In the genomic region with DNA sequence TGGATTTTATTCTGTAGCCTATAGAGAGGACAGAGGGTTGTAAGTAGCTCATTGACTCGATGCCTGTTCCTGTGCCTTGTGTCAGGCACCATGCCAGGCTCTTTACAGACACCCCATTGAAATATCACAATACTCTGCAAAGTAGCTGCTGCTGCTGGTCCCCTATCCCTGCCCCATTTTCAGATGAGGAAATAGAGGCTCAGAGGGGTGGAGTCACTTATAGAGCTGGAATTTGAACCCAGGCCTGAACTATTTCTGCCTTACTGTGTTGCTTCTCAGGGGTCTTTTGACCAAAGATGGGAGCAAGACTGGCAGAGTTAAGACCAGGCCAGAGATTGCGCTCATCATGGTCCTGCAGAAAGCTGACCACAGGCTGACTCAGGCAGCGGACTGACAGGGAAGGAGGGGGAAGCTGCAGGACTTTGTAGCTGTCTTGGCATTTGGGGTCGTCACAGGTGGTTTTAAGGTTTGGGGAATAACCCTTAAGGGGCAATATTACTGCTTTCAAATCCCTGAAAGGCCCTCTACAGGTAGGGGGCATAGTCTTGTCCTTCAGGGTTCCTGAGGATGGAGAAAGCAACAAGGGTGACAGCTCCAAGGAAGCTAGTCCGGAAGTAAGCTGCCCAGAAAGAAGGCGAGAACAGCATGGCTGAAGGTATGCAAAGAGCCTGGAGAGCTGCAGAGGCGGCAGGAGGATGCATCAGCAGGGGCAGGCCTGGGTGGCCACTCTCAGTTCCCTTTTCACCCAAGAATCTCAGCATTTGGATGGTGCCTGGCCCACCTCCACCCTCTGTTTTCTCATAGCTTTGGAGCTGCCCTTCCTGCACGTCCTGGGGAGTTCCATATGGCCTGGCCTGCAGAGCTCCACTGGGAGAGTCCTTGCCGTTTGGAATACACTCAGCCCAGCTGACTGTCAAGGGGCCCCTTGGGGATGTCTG, we compare ENCODE assay signal across 8 cellular contexts. TPM values are rescaled to one million over a fixed set of nuclear protein-coding genes. Genes with fewer than 3 reads are reported as not detected.
DNase-seq lines count a peak whose midpoint lies in the region; ATAC-seq and TF ChIP-seq lines count a peak whose summit lies in the region.

No MANE protein-coding gene starts in this region.

- ATAC-seq in GM18498 (IDR thresholded peaks at IDR 0.05; ENCODE audit: unreplicated experiment) = peak; percentile 83

- no peak overlapping the region for H3K27ac Mint-ChIP-seq in CD4-positive, alpha-beta memory T cell

- H3K4me1 ChIP-seq in HEK293 (ENCODE audit: control insufficient read depth, insufficient read depth, low read length) = peaks cover 26% of the 10 kb centered on the region
- H3K4me1 ChIP-seq in fibroblast of lung (ENCODE audit: control insufficient read depth, extremely low read depth, insufficient read depth, low read length) = peaks cover 54% of the 10 kb centered on the region
- H3K4me1 ChIP-seq in skeletal muscle tissue (ENCODE audit: control insufficient read depth in 3 of 3, insufficient read depth in 3 of 3, low read length in 3 of 3) = peaks cover 60 to 65% (median 61%) of the 10 kb centered on the region in 3 donors
- H3K4me1 ChIP-seq in CD4-positive, alpha-beta memory T cell (ENCODE audit: insufficient read depth, low read length) = peaks cover 7% of the 10 kb centered on the region

- intact Hi-C loops in CD4-positive, alpha-beta memory T cell (cut with micrococcal nuclease) = no loop called here

- POLR2A ChIA-PET in HEK293 (lab: Yijun Ruan, JAX) = interaction anchor here (0.9 to 1.3 kb wide), 2 partner anchors 40 to 211 kb away, joined by 3 to 4 read pairs; a partner anchor contains a TSS
- POLR2A ChIA-PET in CD4-positive, alpha-beta memory T cell (lab: Charles Lee; ENCODE audit: partially characterized antibody) = no interaction called here

- no peak overlapping the region for H3K4me3 Mint-ChIP-seq in CD4-positive, alpha-beta memory T cell

- no peak overlapping the region for H2AFZ ChIP-seq in fibroblast of lung (ENCODE audit: low read length)

- H3K9me3 ChIP-seq in HEK293 (ENCODE audit: control insufficient read depth, insufficient read depth, low read depth, low read length) (no peaks in the 10 kb centered on the region), fibroblast of lung (ENCODE audit: control insufficient read depth, insufficient read depth, low read depth, low read length) (no peaks in the 10 kb centered on the region), skeletal muscle tissue (ENCODE audit: control insufficient read depth in 3 of 3, low read length in 3 of 3) (no peaks in the 10 kb centered on the region)
- H3K9me3 ChIP-seq in CD4-positive, alpha-beta memory T cell (ENCODE audit: control insufficient read depth in 1 of 2, low read length in 2 of 2) = no peaks in the 10 kb centered on the region

- H3K9me3 Mint-ChIP-seq in CD4-positive, alpha-beta memory T cell = peaks cover 0 to 2% (median 0%) of the 10 kb centered on the region in 8 donors

- H4K20me1 ChIP-seq in fibroblast of lung (ENCODE audit: control insufficient read depth, extremely low read depth, insufficient read depth, low read length) = no peaks in the 10 kb centered on the region

- H3K27me3 ChIP-seq in fibroblast of lung (ENCODE audit: control insufficient read depth, insufficient read depth, low read length) (no peaks in the 10 kb centered on the region), skeletal muscle tissue (ENCODE audit: control insufficient read depth in 3 of 3, insufficient read depth in 3 of 3, low read length in 3 of 3) (no peaks in the 10 kb centered on the region)
- peaks cover 3% of the 10 kb centered on the region for H3K27me3 ChIP-seq in CD4-positive, alpha-beta memory T cell (ENCODE audit: insufficient read depth, low read length)

- TF ChIP-seq CTCF in HEK293 (tag by site-specific recombination; IDR thresholded peaks at IDR 0.05) (no peak), NB4 (IDR thresholded peaks at IDR 0.05; ENCODE audit: low read depth, low read length) (no peak), fibroblast of lung (conservative IDR thresholded peaks at IDR 0.05 in 1 of 2, IDR thresholded peaks at IDR 0.05 in 1 of 2; ENCODE audit: low read depth in 1 of 2, low read length in 2 of 2) (peak in 1 of 2 donors; percentile 2)

- H3K27ac ChIP-seq in HEK293 (ENCODE audit: extremely low read depth, low read depth, low read length) (no peak overlapping the region), fibroblast of lung (ENCODE audit: insufficient read depth, low read length) (peak overlapping the region; percentile 65), skeletal muscle tissue (ENCODE audit: low read depth, low read length) (peak overlapping the region; percentile 86)
- no peak overlapping the region for H3K27ac ChIP-seq in CD4-positive, alpha-beta memory T cell (ENCODE audit: low read depth, low read length)

- TF ChIP-seq POLR2A in NB4 (IDR thresholded peaks at IDR 0.05; ENCODE audit: extremely low read depth, insufficient read length) = no peak

- H3K9ac ChIP-seq in fibroblast of lung (ENCODE audit: insufficient read depth, low read length) (no peak overlapping the region), skeletal muscle tissue (ENCODE audit: low read depth in 1 of 3, low read length in 3 of 3) (peak overlapping the region in 2 of 3 donors; percentile 23 to 93)

- H3K4me3 ChIP-seq in HEK293 (ENCODE audit: low read depth, low read length) (no peak overlapping the region), NB4 (ENCODE audit: low read depth, low read length) (peak overlapping the region; percentile 40), fibroblast of lung (replicated peaks in 1 of 4; ENCODE audit: control extremely low read depth in 1 of 4, insufficient read depth in 1 of 4, low read depth in 3 of 4, low read length in 4 of 4) (peak overlapping the region in 1 of 4 experiments; percentile 87), skeletal muscle tissue (ENCODE audit: low read length in 3 of 3) (peak overlapping the region; percentile 14 to 72 (median 25))
- no peak overlapping the region for H3K4me3 ChIP-seq in CD4-positive, alpha-beta memory T cell (ENCODE audit: low read length in 2 of 2)

- H3K79me2 ChIP-seq in fibroblast of lung (ENCODE audit: control insufficient read depth, insufficient read depth, low read length) = peaks cover 94% of the 10 kb centered on the region

- H3K4me2 ChIP-seq in fibroblast of lung (ENCODE audit: extremely low read depth, insufficient read depth, low read length) = peak overlapping the region; percentile 86

- DNase-seq in NB4 (ENCODE audit: low read depth) = peak; percentile 62
- peak; percentile 49 to 73 for DNase-seq in fibroblast of lung (ENCODE audit: low read depth in 2 of 2)
- DNase-seq in activated gamma-delta T cell (lab: John Stamatoyannopoulos, UW) = no peak
- no peak for DNase-seq in CD4-positive, alpha-beta memory T cell
- no peak for DNase-seq in HuH-7 (ENCODE audit: low spot score)

- CTCF ChIA-PET in HEK293 (lab: Yijun Ruan, JAX) = interaction anchor here (0.9 to 1.6 kb wide), 4 partner anchors 10 to 67 kb away, joined by 3 to 8 read pairs (median 4); no protein-coding TSS in a partner anchor
- CTCF ChIA-PET in CD4-positive, alpha-beta memory T cell (lab: Charles Lee; ENCODE audit: partially characterized antibody) = no interaction called here

- H3K27me3 Mint-ChIP-seq in CD4-positive, alpha-beta memory T cell = peaks cover 2 to 15% of the 10 kb centered on the region in 2 donors

- H3K36me3 Mint-ChIP-seq in CD4-positive, alpha-beta memory T cell = no peaks in the 10 kb centered on the region

- H3K36me3 ChIP-seq in HEK293 (ENCODE audit: control insufficient read depth in 2 of 2, insufficient read depth in 1 of 2, low read length in 2 of 2) (peaks cover 0 to 5% of the 10 kb centered on the region in 2 experiments; a peak in 2 of 3 replicates), fibroblast of lung (ENCODE audit: control insufficient read depth, insufficient read depth, low read length) (peaks cover 2% of the 10 kb centered on the region), skeletal muscle tissue (ENCODE audit: control insufficient read depth in 3 of 3, insufficient read depth in 3 of 3, low read length in 3 of 3) (peaks cover 0 to 11% (median 6%) of the 10 kb centered on the region in 3 donors)
- no peaks in the 10 kb centered on the region for H3K36me3 ChIP-seq in CD4-positive, alpha-beta memory T cell (ENCODE audit: insufficient read depth, low read length)

- peaks cover 2 to 15% (median 12%) of the 10 kb centered on the region in 4 donors for H3K4me1 Mint-ChIP-seq in CD4-positive, alpha-beta memory T cell

TF ChIP-seq in HEK293, 187 proteins besides CTCF, POLR2A, EP300 and RAD21 (continues in another document):
- TF ChIP-seq, protein P1, sequence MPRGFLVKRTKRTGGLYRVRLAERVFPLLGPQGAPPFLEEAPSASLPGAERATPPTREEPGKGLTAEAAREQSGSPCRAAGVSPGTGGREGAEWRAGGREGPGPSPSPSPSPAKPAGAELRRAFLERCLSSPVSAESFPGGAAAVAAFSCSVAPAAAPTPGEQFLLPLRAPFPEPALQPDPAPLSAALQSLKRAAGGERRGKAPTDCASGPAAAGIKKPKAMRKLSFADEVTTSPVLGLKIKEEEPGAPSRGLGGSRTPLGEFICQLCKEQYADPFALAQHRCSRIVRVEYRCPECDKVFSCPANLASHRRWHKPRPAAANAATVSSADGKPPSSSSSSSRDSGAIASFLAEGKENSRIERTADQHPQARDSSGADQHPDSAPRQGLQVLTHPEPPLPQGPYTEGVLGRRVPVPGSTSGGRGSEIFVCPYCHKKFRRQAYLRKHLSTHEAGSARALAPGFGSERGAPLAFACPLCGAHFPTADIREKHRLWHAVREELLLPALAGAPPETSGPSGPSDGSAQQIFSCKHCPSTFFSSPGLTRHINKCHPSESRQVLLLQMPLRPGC (tag by site-specific recombination; IDR thresholded peaks at IDR 0.05) = no peak
- TF ChIP-seq ZNF19 (tag by site-specific recombination; IDR thresholded peaks at IDR 0.05; ENCODE audit: low read depth) = no peak

RNA-seq across cellular contexts. Expression of a gene that starts 18.3 kb away (rescaled TPM):
- total RNA-seq in fibroblast of lung (18.2 and 38.5 TPM in 2 replicates), skeletal muscle tissue (19.3 TPM)
- polyA plus RNA-seq in fibroblast of lung = 50.5 and 94.8 TPM in 2 replicates
- 69.9 and 152 TPM in 2 replicates for polyA plus RNA-seq in fibroblast of lung (2012)
- polyA minus RNA-seq in fibroblast of lung (ENCODE audit: low replicate concordance) = 218 and 448 TPM in 2 replicates
- under 1 TPM; 0.35 to 0.64 TPM for total RNA-seq in CD4-positive, alpha-beta memory T cell
- polyA plus RNA-seq in CD4-positive, alpha-beta memory T cell = under 1 TPM in 1 of 2 donors, not detected in 1; 0.29 TPM

RNA-seq across cellular contexts. Expression of a gene that starts 40.1 kb away (rescaled TPM):
- 1,962 and 4,466 TPM in 2 replicates for total RNA-seq in fibroblast of lung
- 5,623 and 6,025 TPM in 2 replicates for polyA plus RNA-seq in fibroblast of lung
- 3,434 and 3,467 TPM in 2 replicates for polyA plus RNA-seq in fibroblast of lung (2012)
- polyA minus RNA-seq in fibroblast of lung (ENCODE audit: low replicate concordance) = 1,117 and 1,370 TPM in 2 replicates
- 6,829 TPM for total RNA-seq in skeletal muscle tissue
- 1,000 to 10,000 TPM; 5,260 to 5,575 TPM for total RNA-seq in CD4-positive, alpha-beta memory T cell
- 1,000 to 10,000 TPM; 7,865 to 9,996 TPM for polyA plus RNA-seq in CD4-positive, alpha-beta memory T cell

Comparison
In these comparisons a context has a peak if more than half of its experiments do, and no peak if none do; other contexts are left out.
1. H3K27ac ChIP-seq: peak in fibroblast of lung (single experiment) and skeletal muscle tissue (single experiment); none in HEK293 (single experiment) and CD4-positive, alpha-beta memory T cell (single experiment).
2. H3K4me3 ChIP-seq: peak in NB4 (single experiment) and skeletal muscle tissue (3 of 3); none in HEK293 (single experiment) and CD4-positive, alpha-beta memory T cell (0 of 2).
3. DNase-seq: peak in NB4 (single experiment) and fibroblast of lung (2 of 2); none in activated gamma-delta T cell (single experiment), CD4-positive, alpha-beta memory T cell (0 of 5) and HuH-7 (single experiment).
4. RNA of a gene that starts 18.3 kb away (total RNA-seq): 18.2 to 38.5 TPM in fibroblast of lung and 19.3 TPM in skeletal muscle tissue (single experiment); 0.35 to 0.64 TPM in CD4-positive, alpha-beta memory T cell; every median in the first group is over 10 times any median in the second.